In genomic region chr1:44676484-44677200, GRCh38 we compare ENCODE assay signal across 10 cellular contexts. TPM values are rescaled to one million over a fixed set of nuclear protein-coding genes. Genes with fewer than 3 reads are reported as not detected.
A peak's percentile ranks its signal among the peaks of the same experiment; 100 is the strongest.
DNase-seq lines count a peak whose midpoint lies in the region; ATAC-seq and TF ChIP-seq lines count a peak whose summit lies in the region.
"Had no signal": no experiment of that assay in that cellular context is flagged by ENCODE, and none has a peak within 500 bp of the region (broad histone marks: within the 10 kb centered on the region; RNA-seq: fewer than 3 reads in every experiment).

No MANE protein-coding gene starts in this region.

- no peaks in the 10 kb centered on the region for H3K9me3 ChIP-seq in Loucy (ENCODE audit: insufficient read depth, low read depth, low read length)
- H3K9me3 ChIP-seq in body of pancreas, result no peaks in the 10 kb centered on the region
- no peaks in the 10 kb centered on the region for H3K9me3 ChIP-seq in effector memory CD4-positive, alpha-beta T cell (ENCODE audit: control insufficient read depth, low read length)
- H3K9me3 ChIP-seq in thyroid gland, result no peaks in the 10 kb centered on the region
- H3K9me3 ChIP-seq in ovary, result no peaks in the 10 kb centered on the region

- TF ChIP-seq POLR2A in body of pancreas (IDR thresholded peaks at IDR 0.05) (no peak), thyroid gland (IDR thresholded peaks at IDR 0.05) (no peak), ovary (IDR thresholded peaks at IDR 0.05) (no peak)

- H3K9me2 ChIP-seq in Loucy (replicated peaks; ENCODE audit: low read depth, low read length), result no peaks in the 10 kb centered on the region

- 53 to 57% methylated on average over 5 of the region's 5 CpGs for WGBS in body of pancreas, 2 donors
- 80 to 81% methylated on average over 5 of the region's 5 CpGs for WGBS in thyroid gland, 2 donors
- 82 to 87% (median 86%) methylated on average over 5 of the region's 5 CpGs for WGBS in ovary, 3 donors

- peak overlapping the region; percentile 55; the same call in 1 of the 2 replicates for H2AFZ ChIP-seq in Loucy (ENCODE audit: low read length)

- H3K36me3 ChIP-seq in Loucy (ENCODE audit: insufficient read depth, low read length), result no peaks in the 10 kb centered on the region
- no peaks in the 10 kb centered on the region for H3K36me3 ChIP-seq in body of pancreas (replicated peaks in 1 of 2; ENCODE audit: insufficient read depth in 1 of 2, low read depth in 2 of 2)
- no peaks in the 10 kb centered on the region for H3K36me3 ChIP-seq in effector memory CD4-positive, alpha-beta T cell (ENCODE audit: control insufficient read depth, insufficient read depth, low read length)
- H3K36me3 ChIP-seq in thyroid gland, result no peaks in the 10 kb centered on the region
- no peaks in the 10 kb centered on the region for H3K36me3 ChIP-seq in ovary

- H3K4me3 ChIP-seq in Loucy (ENCODE audit: low read length, poor library complexity, severe bottlenecking) (peak overlapping the region; percentile 4), body of pancreas (no peak overlapping the region), thyroid gland (replicated peaks in 1 of 3) (no peak overlapping the region), ovary (no peak overlapping the region)
- H3K4me3 ChIP-seq in effector memory CD4-positive, alpha-beta T cell (ENCODE audit: insufficient read depth, low read depth, low read length, poor library complexity, severe bottlenecking), result no peak overlapping the region

- peak overlapping the region; percentile 53 to 67 (median 56) for H3K27ac ChIP-seq in body of pancreas
- no peak overlapping the region for H3K27ac ChIP-seq in effector memory CD4-positive, alpha-beta T cell (ENCODE audit: insufficient read depth, low read length, poor library complexity, severe bottlenecking)
- H3K27ac ChIP-seq in thyroid gland, result no peak overlapping the region
- H3K27ac ChIP-seq in ovary, result no peak overlapping the region

- no peak overlapping the region for H3K4me3 Mint-ChIP-seq in Calu3 (ENCODE audit: low read depth, unreplicated experiment)

- no peaks in the 10 kb centered on the region for H4K20me1 ChIP-seq in Loucy (ENCODE audit: insufficient read depth, low read length, poor library complexity, severe bottlenecking)

- no TSS peak for BruUV-seq in Calu3 (replicated peaks; lab: Mats Ljungman, UMichigan)

- H3K27ac Mint-ChIP-seq in Calu3 (ENCODE audit: unreplicated experiment), result no peak overlapping the region

- peaks cover 38% of the 10 kb centered on the region for H3K4me1 ChIP-seq in Loucy (ENCODE audit: insufficient read depth, low read length, poor library complexity, severe bottlenecking)
- peaks cover 40% of the 10 kb centered on the region for H3K4me1 ChIP-seq in body of pancreas
- peaks cover 4% of the 10 kb centered on the region for H3K4me1 ChIP-seq in effector memory CD4-positive, alpha-beta T cell (ENCODE audit: control insufficient read depth, insufficient read depth, low read length, poor library complexity, severe bottlenecking)
- peaks cover 15 to 33% of the 10 kb centered on the region in 2 donors for H3K4me1 ChIP-seq in thyroid gland
- peaks cover 15% of the 10 kb centered on the region for H3K4me1 ChIP-seq in ovary (ENCODE audit: insufficient read depth)

- no peak for TF ChIP-seq EP300 in ovary (IDR thresholded peaks at IDR 0.05)

- TF ChIP-seq CTCF in Calu3 (IDR thresholded peaks at IDR 0.05; ENCODE audit: unreplicated experiment) (no peak), Loucy (conservative IDR thresholded peaks at IDR 0.05; ENCODE audit: low read length) (no peak), body of pancreas (IDR thresholded peaks at IDR 0.05) (no peak), thyroid gland (IDR thresholded peaks at IDR 0.05) (no peak), ovary (IDR thresholded peaks at IDR 0.05) (no peak)

- no peak for ATAC-seq in body of pancreas

- H3K4me1 Mint-ChIP-seq in Calu3 (ENCODE audit: low read depth, unreplicated experiment), result peaks cover 6% of the 10 kb centered on the region

- H3K27me3 Mint-ChIP-seq in Calu3 (ENCODE audit: unreplicated experiment), result no peaks in the 10 kb centered on the region

- CTCF ChIA-PET in Calu3 (lab: Charles Lee), result interaction anchor here (0.5 to 0.6 kb wide), 2 partner anchors 17 to 26 kb away, joined by 3 to 5 read pairs; no protein-coding TSS in a partner anchor

- intact Hi-C loops in Calu3 (cut with micrococcal nuclease; ENCODE audit: unreplicated experiment) (no loop called here), body of pancreas (cut with DNase I) (no loop called here), thyroid gland (cut with DNase I) (no loop called here), ovary (cut with DNase I) (no loop called here)

- H3K36me3 Mint-ChIP-seq in Calu3 (ENCODE audit: insufficient read depth, unreplicated experiment), result peaks cover 17% of the 10 kb centered on the region

- no peaks in the 10 kb centered on the region for H3F3A ChIP-seq in Loucy (ENCODE audit: low read depth)

- H3K4me2 ChIP-seq in Loucy (ENCODE audit: low read depth, low read length, poor library complexity, severe bottlenecking), result peak overlapping the region; percentile 9

- H3K9ac ChIP-seq in Loucy (ENCODE audit: low read depth, low read length, poor library complexity, severe bottlenecking), result peak overlapping the region; percentile 0

- no peaks in the 10 kb centered on the region for H3K9me3 Mint-ChIP-seq in Calu3 (ENCODE audit: low read depth, unreplicated experiment)

- no peaks in the 10 kb centered on the region for H3K27me3 ChIP-seq in Loucy (ENCODE audit: insufficient read depth, low read length, poor library complexity, severe bottlenecking)
- no peaks in the 10 kb centered on the region for H3K27me3 ChIP-seq in body of pancreas
- no peaks in the 10 kb centered on the region for H3K27me3 ChIP-seq in effector memory CD4-positive, alpha-beta T cell (replicated peaks; ENCODE audit: control insufficient read depth, insufficient read depth, low read length, poor library complexity, severe bottlenecking)
- H3K27me3 ChIP-seq in thyroid gland, result no peaks in the 10 kb centered on the region
- H3K27me3 ChIP-seq in ovary, result no peaks in the 10 kb centered on the region

- DNase-seq in Calu3, result peak; percentile 19
- DNase-seq in body of pancreas, result peak in 1 of 4 donors; percentile 36
- peak; percentile 89 for DNase-seq in myocyte (ENCODE audit: low read depth)
- DNase-seq in effector memory CD4-positive, alpha-beta T cell, result no peak
- no peak for DNase-seq in thyroid gland
- DNase-seq in ovary, result no peak
- DNase-seq in NCI-H2227 treated with DMSO at 0.1 percent for 48 hours (lab: John Stamatoyannopoulos, UW), result no peak
- DNase-seq: activated CD4-positive, alpha-beta T cell treated with anti-CD3 and anti-CD28 coated beads for 1 hour; NCI-H2171 had no signal

- H3K79me2 ChIP-seq in Loucy (ENCODE audit: insufficient read depth, low read length), result no peaks in the 10 kb centered on the region

RNA-seq across cellular contexts. Expression of gene ARMH1, which starts 2.1 kb away (rescaled TPM):
- 4.7 and 5.8 TPM in 2 replicates for total RNA-seq in Calu3 (2022)
- 1 to 10 TPM in 1 of 2 donors, not detected in 1; 1.0 TPM for total RNA-seq in body of pancreas
- total RNA-seq in myocyte, result 7.0 and 13.9 TPM in 2 replicates
- 0.78 TPM for polyA plus RNA-seq in myocyte (2012)
- total RNA-seq in thyroid gland, result 1 to 10 TPM in 2 of 4 donors, not detected in 2; 1.3 to 1.9 TPM
- 10 to 100 TPM in 1 of 7 donors, 1 to 10 TPM in 6; 3.1 to 13.8 (median 5.7) TPM for total RNA-seq in ovary
- polyA plus RNA-seq in ovary, result 1 to 10 TPM; 3.3 to 9.6 TPM

RNA-seq across cellular contexts. Expression of gene TMEM53, which starts 2.4 kb away (rescaled TPM):
- total RNA-seq in Calu3 (2022) (10.9 and 13.3 TPM in 2 replicates), body of pancreas (1 to 10 TPM; 6.2 to 7.6 TPM), myocyte (20.8 and 25.5 TPM in 2 replicates), thyroid gland (10 to 100 TPM in 1 of 4 donors, 1 to 10 TPM in 3; 3.9 to 10.4 (median 8.0) TPM), ovary (10 to 100 TPM in 5 of 7 donors, 1 to 10 TPM in 2; 5.1 to 17.9 (median 11.4) TPM)
- polyA plus RNA-seq in myocyte (2012), result 13.6 TPM
- 10 to 100 TPM in 1 of 2 donors, 1 to 10 TPM in 1; 4.1 to 13.8 TPM for polyA plus RNA-seq in ovary

RNA-seq across cellular contexts. Expression of gene RNU5D-1, which starts 54.3 kb away (rescaled TPM):
- total RNA-seq in Calu3 (2022) (not detected in 2 replicates), body of pancreas (not detected), myocyte (not detected in 2 replicates), thyroid gland (not detected), ovary (not detected)
- polyA plus RNA-seq in myocyte (2012), result not detected
- not detected for polyA plus RNA-seq in ovary

Comparison
In these comparisons a context has a peak if more than half of its experiments do, and no peak if none do; other contexts are left out.
1. DNase-seq: peak in Calu3 (single experiment) and myocyte (single experiment); none in effector memory CD4-positive, alpha-beta T cell (0 of 3), thyroid gland (0 of 2), ovary (0 of 5) and NCI-H2227 treated with DMSO at 0.1 percent for 48 hours (single experiment).
2. H3K27ac ChIP-seq: peak in body of pancreas (4 of 4); none in effector memory CD4-positive, alpha-beta T cell (single experiment), thyroid gland (0 of 3) and ovary (0 of 2).